8 cellular contexts compared by ENCODE assay signal in genomic region chr3:197791120-197792018, GRCh38. TPM values are rescaled to one million over a fixed set of nuclear protein-coding genes. Genes with fewer than 3 reads are reported as not detected.
DNase-seq lines count a peak whose midpoint lies in the region; ATAC-seq and TF ChIP-seq lines count a peak whose summit lies in the region.

Gene LRCH3 (plus strand): TSS chr3:197791254. CDS start chr3:197791279, 25 bp downstream.

- H3K36me3 ChIP-seq in naive thymus-derived CD4-positive, alpha-beta T cell (ENCODE audit: control insufficient read depth in 2 of 3, insufficient read depth in 3 of 3, low read length in 3 of 3): peaks cover 0 to 10% (median 0%) of the 10 kb centered on the region in 3 experiments

- TF ChIP-seq CTCF in fibroblast of mammary gland (conservative IDR thresholded peaks at IDR 0.05; ENCODE audit: control insufficient read depth, insufficient read depth, low read depth, low read length): no peak

- peak within 1 kb of the TSS; percentile 84 for H3K4me3 ChIP-seq in fibroblast of mammary gland (ENCODE audit: control insufficient read depth, low read depth, low read length)
- H3K4me3 ChIP-seq in naive thymus-derived CD4-positive, alpha-beta T cell (ENCODE audit: low read length): peak within 1 kb of the TSS; percentile 69

- peak within 1 kb of the TSS; percentile 97 for H3K4me3 Mint-ChIP-seq in activated T-helper 17 cell treated with anti-CD3 and anti-CD28 coated beads, Interleukin-2, amount 50 U/mL, for 72 hours
- peak within 1 kb of the TSS; percentile 91 to 99 (median 96) for H3K4me3 Mint-ChIP-seq in naive thymus-derived CD4-positive, alpha-beta T cell
- H3K4me3 Mint-ChIP-seq in stimulated activated memory B cell treated with anti-CD40 and anti-IgM and Interleukin-4, amounts not matched to agents 10 μg/mL and 1 μg/mL and 100 μg/mL, for 72 hours: peak within 1 kb of the TSS; percentile 88

- peaks cover 16% of the 10 kb centered on the region for H3K4me1 Mint-ChIP-seq in activated T-helper 17 cell treated with anti-CD3 and anti-CD28 coated beads, Interleukin-2, amount 50 U/mL, for 72 hours
- H3K4me1 Mint-ChIP-seq in naive thymus-derived CD4-positive, alpha-beta T cell: peaks cover 21 to 55% (median 46%) of the 10 kb centered on the region in 7 donors
- peaks cover 58% of the 10 kb centered on the region for H3K4me1 Mint-ChIP-seq in stimulated activated memory B cell treated with anti-CD40 and anti-IgM and Interleukin-4, amounts not matched to agents 10 μg/mL and 1 μg/mL and 100 μg/mL, for 72 hours

- peak within 1 kb of the TSS; percentile 98 for H3K27ac Mint-ChIP-seq in activated T-helper 17 cell treated with anti-CD3 and anti-CD28 coated beads, Interleukin-2, amount 50 U/mL, for 72 hours
- H3K27ac Mint-ChIP-seq in naive thymus-derived CD4-positive, alpha-beta T cell: peak within 1 kb of the TSS; percentile 95 to 100 (median 97)
- peak within 1 kb of the TSS; percentile 93 for H3K27ac Mint-ChIP-seq in stimulated activated memory B cell treated with anti-CD40 and anti-IgM and Interleukin-4, amounts not matched to agents 10 μg/mL and 1 μg/mL and 100 μg/mL, for 72 hours

- no peaks in the 10 kb centered on the region for H3K9me3 Mint-ChIP-seq in activated T-helper 17 cell treated with anti-CD3 and anti-CD28 coated beads, Interleukin-2, amount 50 U/mL, for 72 hours
- H3K9me3 Mint-ChIP-seq in naive thymus-derived CD4-positive, alpha-beta T cell: no peaks in the 10 kb centered on the region
- H3K9me3 Mint-ChIP-seq in stimulated activated memory B cell treated with anti-CD40 and anti-IgM and Interleukin-4, amounts not matched to agents 10 μg/mL and 1 μg/mL and 100 μg/mL, for 72 hours: no peaks in the 10 kb centered on the region

- H3K27me3 ChIP-seq in naive thymus-derived CD4-positive, alpha-beta T cell (ENCODE audit: control insufficient read depth in 2 of 2, insufficient read depth in 2 of 2, low read length in 2 of 2): no peaks in the 10 kb centered on the region

- POLR2A ChIA-PET in naive thymus-derived CD4-positive, alpha-beta T cell (lab: Charles Lee): interaction anchor here (0.5 to 3.9 kb wide), 11 partner anchors 8 to 79 kb away, joined by 3 to 22 read pairs (median 4); partner anchors contain the start of gene FYTTD1

- peaks cover 13% of the 10 kb centered on the region for H3K36me3 Mint-ChIP-seq in activated T-helper 17 cell treated with anti-CD3 and anti-CD28 coated beads, Interleukin-2, amount 50 U/mL, for 72 hours (ENCODE audit: low read depth)
- peaks cover 0 to 10% (median 0%) of the 10 kb centered on the region in 5 donors for H3K36me3 Mint-ChIP-seq in naive thymus-derived CD4-positive, alpha-beta T cell
- peaks cover 7% of the 10 kb centered on the region for H3K36me3 Mint-ChIP-seq in stimulated activated memory B cell treated with anti-CD40 and anti-IgM and Interleukin-4, amounts not matched to agents 10 μg/mL and 1 μg/mL and 100 μg/mL, for 72 hours

- H3K27ac ChIP-seq in naive thymus-derived CD4-positive, alpha-beta T cell (ENCODE audit: low read depth, low read length): peak within 1 kb of the TSS; percentile 97

- CTCF ChIA-PET in naive thymus-derived CD4-positive, alpha-beta T cell (lab: Charles Lee): interaction anchor here (1.2 to 1.6 kb wide), 2 partner anchors 42 to 57 kb away, joined by 3 read pairs; no protein-coding TSS in a partner anchor

- H3K4me1 ChIP-seq in naive thymus-derived CD4-positive, alpha-beta T cell (ENCODE audit: control insufficient read depth in 2 of 2, insufficient read depth in 2 of 2, low read length in 2 of 2): peaks cover 6 to 17% of the 10 kb centered on the region in 2 donors

- DNase-seq in DMS79 (lab: John Stamatoyannopoulos, UW): peak; percentile 73
- peak; percentile 67 for DNase-seq in KG1 (lab: John Stamatoyannopoulos, UW)
- peak; percentile 68 for DNase-seq in RKO (ENCODE audit: low spot score)
- DNase-seq in fibroblast of mammary gland (ENCODE audit: low read depth): peak; percentile 59
- DNase-seq in naive thymus-derived CD4-positive, alpha-beta T cell: peak; percentile 71 to 92 (median 82)

- intact Hi-C loops in naive thymus-derived CD4-positive, alpha-beta T cell (cut with micrococcal nuclease): loop anchor here (1.0 to 10.0 kb wide), 9 partner anchors 11 to 169 kb away; partner anchors contain the start of genes RUBCN (in 2 of the 2), FYTTD1 (in 1 of the 2), LMLN (in 1 of the 2) and RPL35A (in 1 of the 2)

- peak; percentile 73 for ATAC-seq in GM21717 (IDR thresholded peaks at IDR 0.05; ENCODE audit: unreplicated experiment)
- ATAC-seq in activated T-helper 17 cell treated with anti-CD3 and anti-CD28 coated beads, Interleukin-2, amount 50 U/mL, for 72 hours (replicated peaks): peak; percentile 74
- ATAC-seq in naive thymus-derived CD4-positive, alpha-beta T cell: peak; percentile 81
- peak; percentile 91 for ATAC-seq in stimulated activated memory B cell treated with anti-CD40 and anti-IgM and Interleukin-4, amounts not matched to agents 10 μg/mL and 1 μg/mL and 100 μg/mL, for 72 hours

- no peaks in the 10 kb centered on the region for H3K27me3 Mint-ChIP-seq in activated T-helper 17 cell treated with anti-CD3 and anti-CD28 coated beads, Interleukin-2, amount 50 U/mL, for 72 hours
- H3K27me3 Mint-ChIP-seq in naive thymus-derived CD4-positive, alpha-beta T cell: peaks cover 0 to 1% (median 0%) of the 10 kb centered on the region in 5 donors
- no peaks in the 10 kb centered on the region for H3K27me3 Mint-ChIP-seq in stimulated activated memory B cell treated with anti-CD40 and anti-IgM and Interleukin-4, amounts not matched to agents 10 μg/mL and 1 μg/mL and 100 μg/mL, for 72 hours

- no peaks in the 10 kb centered on the region for H3K9me3 ChIP-seq in naive thymus-derived CD4-positive, alpha-beta T cell (ENCODE audit: control insufficient read depth in 2 of 3, low read length in 3 of 3)

RNA-seq across cellular contexts. Expression of gene LRCH3, which starts in this region (rescaled TPM):
- 10 to 100 TPM; 59.2 to 62.8 TPM for total RNA-seq in activated T-helper 17 cell treated with anti-CD3 and anti-CD28 coated beads, Interleukin-2, amount 50 U/mL, for 72 hours
- total RNA-seq in naive thymus-derived CD4-positive, alpha-beta T cell: 10 to 100 TPM; 43.5 to 75.5 (median 68.5) TPM
- polyA plus RNA-seq in naive thymus-derived CD4-positive, alpha-beta T cell: 10 to 100 TPM; 13.5 to 35.2 TPM

Comparison
In these comparisons a context has a peak if more than half of its experiments do, and no peak if none do; other contexts are left out.
1. Peak in every context shown above with its lines: DNase-seq, ATAC-seq, H3K4me3 ChIP-seq and H3K27ac ChIP-seq.